13 cellular contexts compared by ENCODE assay signal in genomic region chr12:110579889-110580253, GRCh38. TPM values are rescaled to one million over a fixed set of nuclear protein-coding genes. Genes with fewer than 3 reads are reported as not detected.
A peak's percentile ranks its signal among the peaks of the same experiment; 100 is the strongest.
DNase-seq lines count a peak whose midpoint lies in the region; ATAC-seq and TF ChIP-seq lines count a peak whose summit lies in the region.
"Had no signal": no experiment of that assay in that cellular context is flagged by ENCODE, and none has a peak within 500 bp of the region (broad histone marks: within the 10 kb centered on the region; RNA-seq: fewer than 3 reads in every experiment).

No MANE protein-coding gene starts in this region.

- no peaks in the 10 kb centered on the region for H3K9me3 Mint-ChIP-seq in T-cell
- no peaks in the 10 kb centered on the region for H3K9me3 Mint-ChIP-seq in effector memory CD8-positive, alpha-beta T cell
- H3K9me3 Mint-ChIP-seq: H9 had no signal

- DNase-seq in right atrium auricular region (ENCODE audit: low spot score) (no peak), heart right ventricle (no peak), T-cell (no peak), COLO829 (ENCODE audit: low spot score) (no peak)
- no peak for DNase-seq in effector memory CD8-positive, alpha-beta T cell
- DNase-seq in effector CD4-positive, alpha-beta T cell = no peak
- DNase-seq: H9, KBM-7, NCI-H1417 treated with DMSO at 0.1 percent for 48 hours had no signal

- H3K36me3 ChIP-seq in right atrium auricular region = no peaks in the 10 kb centered on the region
- no peaks in the 10 kb centered on the region for H3K36me3 ChIP-seq in heart right ventricle

- H3K4me1 ChIP-seq in right atrium auricular region = peaks cover 0 to 71% of the 10 kb centered on the region in 2 donors
- H3K4me1 ChIP-seq in heart right ventricle = peaks cover 5 to 88% (median 65%) of the 10 kb centered on the region in 9 donors

- H3K27ac ChIP-seq in right atrium auricular region (peak overlapping the region; percentile 97 to 98), heart right ventricle (peak overlapping the region in 5 of 10 donors; percentile 32 to 95 (median 68))
- H3K27ac ChIP-seq: VCaP had no signal

- CTCF ChIA-PET in T-cell (lab: Charles Lee) = interaction anchor here in 1 of 2 donors (1.3 to 2.1 kb wide), 3 partner anchors 18 to 34 kb away, joined by 3 to 17 read pairs (median 7); partner anchors contain the start of gene TCTN1

- TF ChIP-seq CTCF in right atrium auricular region (IDR thresholded peaks at IDR 0.05) = no peak
- no peak for TF ChIP-seq CTCF in heart right ventricle (IDR thresholded peaks at IDR 0.05)

- H3K27me3 Mint-ChIP-seq in T-cell = no peaks in the 10 kb centered on the region
- no peaks in the 10 kb centered on the region for H3K27me3 Mint-ChIP-seq in effector memory CD8-positive, alpha-beta T cell

- H3K4me1 Mint-ChIP-seq in T-cell = peaks cover 83 to 86% (median 85%) of the 10 kb centered on the region in 3 donors
- H3K4me1 Mint-ChIP-seq in effector memory CD8-positive, alpha-beta T cell (ENCODE audit: low read depth in 2 of 2) = peaks cover 49 to 66% of the 10 kb centered on the region in 2 donors

- H3K9me3 ChIP-seq in right atrium auricular region = no peaks in the 10 kb centered on the region
- H3K9me3 ChIP-seq in heart right ventricle = no peaks in the 10 kb centered on the region

- intact Hi-C loops in heart right ventricle (cut with DNase I) = loop anchor here in 5 of 10 donors (5.0 kb wide), 3 partner anchors 33 to 43 kb away; no protein-coding TSS in a partner anchor

- H3K27me3 ChIP-seq in right atrium auricular region (no peaks in the 10 kb centered on the region), heart right ventricle (no peaks in the 10 kb centered on the region)

- peak overlapping the region; percentile 73 to 93 (median 91) for H3K4me3 Mint-ChIP-seq in T-cell
- peak overlapping the region; percentile 89 to 93 for H3K4me3 Mint-ChIP-seq in effector memory CD8-positive, alpha-beta T cell

- POLR2A ChIA-PET in T-cell (lab: Charles Lee) = interaction anchor here in 1 of 2 donors (0.7 kb wide), 1 partner anchor 477 kb away, joined by 3 read pairs; no protein-coding TSS in a partner anchor

- H3K4me3 ChIP-seq in right atrium auricular region = no peak overlapping the region
- peak overlapping the region in 1 of 10 donors; percentile 1 for H3K4me3 ChIP-seq in heart right ventricle
- H3K4me3 ChIP-seq: smooth muscle cell had no signal

- 93 to 95% methylated on average over 7 of the region's 7 CpGs for WGBS in heart right ventricle, 2 donors

- peak overlapping the region; percentile 84 to 96 for H3K27ac Mint-ChIP-seq in T-cell
- H3K27ac Mint-ChIP-seq in effector memory CD8-positive, alpha-beta T cell = peak overlapping the region; percentile 91 to 96
- H3K27ac Mint-ChIP-seq: H9 had no signal

- ATAC-seq in heart right ventricle = no peak
- no peak for ATAC-seq in T-cell (replicated peaks in 1 of 4)
- ATAC-seq in effector memory CD8-positive, alpha-beta T cell (replicated peaks) = no peak
- no peak for ATAC-seq in GM18870 (IDR thresholded peaks at IDR 0.05; ENCODE audit: unreplicated experiment)
- no peak for ATAC-seq in HG03108 (IDR thresholded peaks at IDR 0.05; ENCODE audit: unreplicated experiment)

- peaks cover 9% of the 10 kb centered on the region for H3K36me3 Mint-ChIP-seq in T-cell
- peaks cover 34% of the 10 kb centered on the region for H3K36me3 Mint-ChIP-seq in effector memory CD8-positive, alpha-beta T cell (ENCODE audit: insufficient read depth)

RNA-seq across cellular contexts. Expression of gene PPTC7, which starts 3.2 kb away (rescaled TPM):
- 10 to 100 TPM; 32.1 to 53.6 TPM for total RNA-seq in right atrium auricular region
- 100 to 1,000 TPM in 1 of 10 donors, 10 to 100 TPM in 9; 66.0 to 162 (median 79.4) TPM for total RNA-seq in heart right ventricle
- polyA plus RNA-seq in heart right ventricle = 10 to 100 TPM; 18.9 to 20.4 TPM
- total RNA-seq in T-cell = 10 to 100 TPM; 36.0 to 38.1 (median 36.6) TPM

RNA-seq across cellular contexts. Expression of gene TCTN1, which starts 34.1 kb away (rescaled TPM):
- 10 to 100 TPM; 23.7 to 29.0 TPM for total RNA-seq in right atrium auricular region
- 10 to 100 TPM; 14.2 to 31.9 (median 25.2) TPM for total RNA-seq in heart right ventricle
- 10 to 100 TPM; 16.2 to 49.6 TPM for polyA plus RNA-seq in heart right ventricle
- total RNA-seq in T-cell = 10 to 100 TPM in 3 of 5 donors, 1 to 10 TPM in 2; 8.8 to 14.1 (median 11.5) TPM
